In the genomic region with DNA sequence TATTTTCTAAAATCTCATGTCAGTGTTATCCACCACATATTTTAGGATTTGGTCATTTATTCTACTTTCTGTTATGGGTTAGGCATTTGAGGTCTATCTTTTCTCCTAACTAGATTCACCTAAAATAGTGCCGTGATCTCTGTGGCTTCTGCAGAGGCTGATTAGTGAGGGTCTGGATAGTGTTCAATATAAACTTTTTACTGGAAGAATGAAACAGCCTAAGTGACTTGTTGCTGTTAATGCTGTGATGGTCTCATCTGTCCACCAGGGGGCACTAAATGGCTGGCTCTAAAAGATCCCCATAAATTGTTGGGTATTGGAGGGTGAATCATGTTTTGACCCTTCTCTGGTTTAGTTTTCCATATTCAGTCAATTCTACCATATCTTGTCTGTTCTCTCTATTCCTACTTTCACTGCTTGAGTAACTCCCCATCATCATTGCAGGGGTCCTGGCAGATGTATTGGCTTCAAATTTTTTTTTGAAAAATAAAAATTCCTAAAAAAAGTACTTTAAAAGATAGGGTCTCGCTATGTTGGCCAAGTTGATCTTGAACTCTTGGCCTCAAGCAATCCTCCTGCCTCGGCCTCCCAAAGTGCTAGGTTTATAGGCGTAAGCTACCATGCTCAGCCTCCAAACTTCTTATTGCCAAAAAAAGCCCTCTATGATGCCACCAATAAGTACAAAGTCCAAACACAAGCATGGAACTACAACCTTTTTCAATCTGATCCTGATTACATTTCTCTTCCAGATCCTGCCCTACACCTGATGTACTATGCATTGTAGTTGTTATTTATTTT, we compare ENCODE assay signal across 8 cellular contexts. TPM values are rescaled to one million over a fixed set of nuclear protein-coding genes. Genes with fewer than 3 reads are reported as not detected.
DNase-seq lines count a peak whose midpoint lies in the region; ATAC-seq and TF ChIP-seq lines count a peak whose summit lies in the region.

No MANE protein-coding gene starts in this region.

- no peak overlapping the region for H3K9ac ChIP-seq in endodermal cell (ENCODE audit: extremely low read depth, low read length, poor library complexity, severe bottlenecking)

- ATAC-seq in HG03439 (IDR thresholded peaks at IDR 0.05; ENCODE audit: unreplicated experiment), result peak; percentile 61
- peak; percentile 79 for ATAC-seq in stimulated activated effector memory CD8-positive, alpha-beta T cell treated with anti-CD3 and anti-CD28 coated beads, Interleukin-12 subunit alpha, Interleukin-12 subunit beta, amount 100 ng/mL, for 72 hours
- no peak for ATAC-seq in GM18873 (IDR thresholded peaks at IDR 0.05; ENCODE audit: low FRiP score, unreplicated experiment)

- H3K27me3 Mint-ChIP-seq in Caco-2 (ENCODE audit: insufficient read depth, unreplicated experiment) (no peaks in the 10 kb centered on the region), endodermal cell (ENCODE audit: insufficient read depth) (peaks cover 1% of the 10 kb centered on the region)
- H3K27me3 Mint-ChIP-seq in activated CD4-positive, alpha-beta memory T cell treated with anti-CD3 and anti-CD28 coated beads, Interleukin-2, amount 10 ng/mL, durations not matched to agents 7 days and 5 days, result no peaks in the 10 kb centered on the region

- H3K9me3 ChIP-seq in Caco-2, result no peaks in the 10 kb centered on the region
- H3K9me3 ChIP-seq in endodermal cell (ENCODE audit: control insufficient read depth, low read length), result no peaks in the 10 kb centered on the region

- no peak overlapping the region for H3K27ac ChIP-seq in endodermal cell (ENCODE audit: low read depth, low read length)

- H3K4me3 Mint-ChIP-seq in Caco-2 (ENCODE audit: unreplicated experiment) (no peak overlapping the region), endodermal cell (no peak overlapping the region)
- no peak overlapping the region for H3K4me3 Mint-ChIP-seq in activated CD4-positive, alpha-beta memory T cell treated with anti-CD3 and anti-CD28 coated beads, Interleukin-2, amount 10 ng/mL, durations not matched to agents 7 days and 5 days
- no peak overlapping the region for H3K4me3 Mint-ChIP-seq in stimulated activated effector memory CD8-positive, alpha-beta T cell treated with anti-CD3 and anti-CD28 coated beads, Interleukin-12 subunit alpha, Interleukin-12 subunit beta, amount 100 ng/mL, for 72 hours

- H3K4me1 Mint-ChIP-seq in Caco-2 (ENCODE audit: low read depth, unreplicated experiment) (peaks cover 1% of the 10 kb centered on the region), endodermal cell (peaks cover 4% of the 10 kb centered on the region)
- H3K4me1 Mint-ChIP-seq in activated CD4-positive, alpha-beta memory T cell treated with anti-CD3 and anti-CD28 coated beads, Interleukin-2, amount 10 ng/mL, durations not matched to agents 7 days and 5 days, result peaks cover 8% of the 10 kb centered on the region
- H3K4me1 Mint-ChIP-seq in stimulated activated effector memory CD8-positive, alpha-beta T cell treated with anti-CD3 and anti-CD28 coated beads, Interleukin-12 subunit alpha, Interleukin-12 subunit beta, amount 100 ng/mL, for 72 hours, result peaks cover 6% of the 10 kb centered on the region

- H3K36me3 ChIP-seq in Caco-2 (ENCODE audit: control insufficient read depth, insufficient read depth, low read length) (peaks cover 2% of the 10 kb centered on the region), endodermal cell (ENCODE audit: control insufficient read depth, insufficient read depth, low read length) (peaks cover 31% of the 10 kb centered on the region)

- H3K27ac Mint-ChIP-seq in Caco-2 (ENCODE audit: unreplicated experiment), result no peak overlapping the region
- H3K27ac Mint-ChIP-seq in activated CD4-positive, alpha-beta memory T cell treated with anti-CD3 and anti-CD28 coated beads, Interleukin-2, amount 10 ng/mL, durations not matched to agents 7 days and 5 days, result no peak overlapping the region
- no peak overlapping the region for H3K27ac Mint-ChIP-seq in endodermal cell
- H3K27ac Mint-ChIP-seq in stimulated activated effector memory CD8-positive, alpha-beta T cell treated with anti-CD3 and anti-CD28 coated beads, Interleukin-12 subunit alpha, Interleukin-12 subunit beta, amount 100 ng/mL, for 72 hours, result no peak overlapping the region

- H3K9me3 Mint-ChIP-seq in Caco-2 (ENCODE audit: unreplicated experiment), result no peaks in the 10 kb centered on the region
- H3K9me3 Mint-ChIP-seq in activated CD4-positive, alpha-beta memory T cell treated with anti-CD3 and anti-CD28 coated beads, Interleukin-2, amount 10 ng/mL, durations not matched to agents 7 days and 5 days, result no peaks in the 10 kb centered on the region
- H3K9me3 Mint-ChIP-seq in endodermal cell, result no peaks in the 10 kb centered on the region
- no peaks in the 10 kb centered on the region for H3K9me3 Mint-ChIP-seq in stimulated activated effector memory CD8-positive, alpha-beta T cell treated with anti-CD3 and anti-CD28 coated beads, Interleukin-12 subunit alpha, Interleukin-12 subunit beta, amount 100 ng/mL, for 72 hours

- H3K36me3 Mint-ChIP-seq in Caco-2 (ENCODE audit: insufficient read depth, unreplicated experiment) (peaks cover 36% of the 10 kb centered on the region), endodermal cell (ENCODE audit: low read depth) (peaks cover 30% of the 10 kb centered on the region)
- peaks cover 30% of the 10 kb centered on the region for H3K36me3 Mint-ChIP-seq in activated CD4-positive, alpha-beta memory T cell treated with anti-CD3 and anti-CD28 coated beads, Interleukin-2, amount 10 ng/mL, durations not matched to agents 7 days and 5 days (ENCODE audit: low read depth)
- H3K36me3 Mint-ChIP-seq in stimulated activated effector memory CD8-positive, alpha-beta T cell treated with anti-CD3 and anti-CD28 coated beads, Interleukin-12 subunit alpha, Interleukin-12 subunit beta, amount 100 ng/mL, for 72 hours, result peaks cover 41% of the 10 kb centered on the region

- CTCF ChIA-PET in Caco-2 (lab: Charles Lee), result no interaction called here
- CTCF ChIA-PET in activated CD4-positive, alpha-beta memory T cell treated with anti-CD3 and anti-CD28 coated beads, Interleukin-2, amount 10 ng/mL, durations not matched to agents 7 days and 5 days (lab: Charles Lee), result interaction anchor here (1.0 to 1.5 kb wide), 2 partner anchors 52 to 233 kb away, joined by 4 read pairs; a partner anchor contains a TSS

- H3K4me3 ChIP-seq in Caco-2 (ENCODE audit: low read depth, low read length) (no peak overlapping the region), endodermal cell (ENCODE audit: low read length) (no peak overlapping the region)

- intact Hi-C loops in Caco-2 (cut with micrococcal nuclease; ENCODE audit: unreplicated experiment), result loop anchor here (1.0 kb wide), 3 partner anchors 34 to 235 kb away; no protein-coding TSS in a partner anchor

- 61 to 75% methylated on average over 3 to 4 of the region's 4 CpGs for WGBS in endodermal cell (ENCODE audit: insufficient coverage in 1 of 2, insufficient read length in 1 of 2), 2 experiments

- DNase-seq in Caco-2 (peak; percentile 65 to 69), NCI-H82 (lab: John Stamatoyannopoulos, UW) (peak; percentile 100), endodermal cell (peak; percentile 84), midbrain (lab: John Stamatoyannopoulos, UW) (peak; percentile 82)
- DNase-seq in activated CD4-positive, alpha-beta memory T cell treated with anti-CD3 and anti-CD28 coated beads, Interleukin-2, amount 10 ng/mL, durations not matched to agents 7 days and 5 days, result peak; percentile 67
- peak; percentile 37 to 77 for DNase-seq in stimulated activated effector memory CD8-positive, alpha-beta T cell treated with anti-CD3 and anti-CD28 coated beads, Interleukin-12 subunit alpha, Interleukin-12 subunit beta, amount 100 ng/mL, for 72 hours (ENCODE audit: low spot score in 2 of 2)

- H3K27me3 ChIP-seq in Caco-2 (replicated peaks; ENCODE audit: control insufficient read depth, insufficient read depth, low read length) (no peaks in the 10 kb centered on the region), endodermal cell (ENCODE audit: control insufficient read depth, insufficient read depth, low read length, poor library complexity, severe bottlenecking) (no peaks in the 10 kb centered on the region)

- POLR2A ChIA-PET in Caco-2 (lab: Charles Lee), result no interaction called here
- POLR2A ChIA-PET in activated CD4-positive, alpha-beta memory T cell treated with anti-CD3 and anti-CD28 coated beads, Interleukin-2, amount 10 ng/mL, durations not matched to agents 7 days and 5 days (lab: Charles Lee), result no interaction called here

- H3K4me1 ChIP-seq in Caco-2, result no peaks in the 10 kb centered on the region
- H3K4me1 ChIP-seq in endodermal cell (ENCODE audit: control insufficient read depth, insufficient read depth, low read length), result peaks cover 4% of the 10 kb centered on the region

- peak; percentile 73 to 74 for TF ChIP-seq CTCF in Caco-2 (IDR thresholded peaks at IDR 0.05; ENCODE audit: insufficient read depth in 1 of 2, low read depth in 1 of 2, low read length in 1 of 2, severe bottlenecking in 1 of 2, unreplicated experiment in 1 of 2)
- TF ChIP-seq CTCF in endodermal cell (conservative IDR thresholded peaks at IDR 0.05), result peak; percentile 93

- no TSS peak for BruUV-seq in Caco-2 (replicated peaks; lab: Mats Ljungman, UMichigan)

RNA-seq across cellular contexts. Expression of a gene that starts 6.9 kb away (rescaled TPM):
- total RNA-seq in Caco-2 (2022) (196 and 202 TPM in 2 replicates), endodermal cell (100 to 1,000 TPM; 293 TPM)
- total RNA-seq in activated CD4-positive, alpha-beta memory T cell treated with anti-CD3 and anti-CD28 coated beads, Interleukin-2, amount 10 ng/mL, durations not matched to agents 7 days and 5 days, result 100 to 1,000 TPM; 194 to 198 TPM
- polyA plus RNA-seq in endodermal cell (2013, experiment 1 of 2), result 295 TPM
- polyA plus RNA-seq in endodermal cell (2013, experiment 2 of 2), result 251 TPM

RNA-seq across cellular contexts. Expression of a gene that starts 21.5 kb away (rescaled TPM):
- total RNA-seq in Caco-2 (2022) (19.1 and 20.8 TPM in 2 replicates), endodermal cell (10 to 100 TPM; 21.9 to 29.5 TPM)
- total RNA-seq in activated CD4-positive, alpha-beta memory T cell treated with anti-CD3 and anti-CD28 coated beads, Interleukin-2, amount 10 ng/mL, durations not matched to agents 7 days and 5 days, result 1 to 10 TPM; 2.1 to 4.1 TPM
- 20.2 TPM for polyA plus RNA-seq in endodermal cell (2013, experiment 1 of 2)
- polyA plus RNA-seq in endodermal cell (2013, experiment 2 of 2), result 15.5 TPM

RNA-seq across cellular contexts. Expression of a gene that starts 24.5 kb away (rescaled TPM):
- total RNA-seq in Caco-2 (2022), result 3.1 and 3.7 TPM in 2 replicates
- total RNA-seq in activated CD4-positive, alpha-beta memory T cell treated with anti-CD3 and anti-CD28 coated beads, Interleukin-2, amount 10 ng/mL, durations not matched to agents 7 days and 5 days, result 1 to 10 TPM; 2.0 TPM
- total RNA-seq in endodermal cell, result 10 to 100 TPM; 49.9 to 89.0 TPM
- polyA plus RNA-seq in endodermal cell (2013, experiment 1 of 2), result 90.3 TPM
- polyA plus RNA-seq in endodermal cell (2013, experiment 2 of 2), result 82.1 TPM

RNA-seq across cellular contexts. Expression of a gene that starts 25.5 kb away (rescaled TPM):
- 5.9 and 8.6 TPM in 2 replicates for total RNA-seq in Caco-2 (2022)
- total RNA-seq in activated CD4-positive, alpha-beta memory T cell treated with anti-CD3 and anti-CD28 coated beads, Interleukin-2, amount 10 ng/mL, durations not matched to agents 7 days and 5 days, result 10 to 100 TPM; 29.7 to 34.4 TPM
- total RNA-seq in endodermal cell, result 1 to 10 TPM; 5.7 to 6.5 TPM
- 9.8 TPM for polyA plus RNA-seq in endodermal cell (2013, experiment 1 of 2)
- 9.6 TPM for polyA plus RNA-seq in endodermal cell (2013, experiment 2 of 2)

RNA-seq across cellular contexts. Expression of a gene that starts 36.8 kb away (rescaled TPM):
- total RNA-seq in Caco-2 (2022) (0.14 and 0.16 TPM in 2 replicates), endodermal cell (10 to 100 TPM; 69.9 to 96.4 TPM)
- total RNA-seq in activated CD4-positive, alpha-beta memory T cell treated with anti-CD3 and anti-CD28 coated beads, Interleukin-2, amount 10 ng/mL, durations not matched to agents 7 days and 5 days, result not detected
- polyA plus RNA-seq in endodermal cell (2013, experiment 1 of 2), result 115 TPM
- polyA plus RNA-seq in endodermal cell (2013, experiment 2 of 2), result 105 TPM

Comparison
In these comparisons a context has a peak if more than half of its experiments do, and no peak if none do; other contexts are left out.
1. RNA of a gene that starts 24.5 kb away (total RNA-seq): 49.9 to 89.0 TPM in endodermal cell; 3.1 to 3.7 TPM in Caco-2 and 2.0 TPM in activated CD4-positive, alpha-beta memory T cell treated with anti-CD3 and anti-CD28 coated beads, Interleukin-2, amount 10 ng/mL, durations not matched to agents 7 days and 5 days; every median in the first group is over 10 times any median in the second.
2. Peak in every context shown above with its lines, with median percentiles within 50 percentile points of each other: DNase-seq.